ENCODE assay signal across 8 cellular contexts in genomic region chr3:47381317-47382157, GRCh38. TPM values are rescaled to one million over a fixed set of nuclear protein-coding genes. Genes with fewer than 3 reads are reported as not detected.
DNase-seq lines count a peak whose midpoint lies in the region; TF ChIP-seq lines count a peak whose summit lies in the region.

No MANE protein-coding gene starts in this region.

- peak; percentile 1 for TF ChIP-seq CTCF in GM12873 (IDR thresholded peaks at IDR 0.05; ENCODE audit: insufficient read depth, low read depth, low read length, missing control alignments)
- no peak for TF ChIP-seq CTCF in HFFc6 (IDR thresholded peaks at IDR 0.05)

- peak overlapping the region; percentile 99 for H3K4me3 Mint-ChIP-seq in HFFc6

- H3K36me3 Mint-ChIP-seq in HFFc6 (ENCODE audit: low read depth): peaks cover 35% of the 10 kb centered on the region

- H3K27me3 Mint-ChIP-seq in HFFc6 (ENCODE audit: insufficient read depth): peaks cover 6% of the 10 kb centered on the region

- no peaks in the 10 kb centered on the region for H3K9me3 Mint-ChIP-seq in HFFc6

- peak overlapping the region; percentile 100 for H3K27ac Mint-ChIP-seq in HFFc6

- DNase-seq in HFFc6: peak; percentile 80
- peak; percentile 81 for DNase-seq in MV-4-11 (lab: John Stamatoyannopoulos, UW)
- peak; percentile 29 to 88 (median 57) for DNase-seq in T-helper 2 cell
- peak in 54 of 58 donors; percentile 33 to 86 (median 74) for DNase-seq in anterior cingulate cortex (lab: John Stamatoyannopoulos, UW)
- DNase-seq in hepatic stellate cell (ENCODE audit: low spot score): peak; percentile 91
- peak; percentile 65 for DNase-seq in renal cortical epithelial cell (ENCODE audit: low read depth)
- DNase-seq in central memory CD4-positive, alpha-beta T cell: no peak

- peaks cover 56% of the 10 kb centered on the region for H3K4me1 Mint-ChIP-seq in HFFc6 (ENCODE audit: low read depth)

RNA-seq across cellular contexts. Expression of gene PTPN23, which starts 0.7 kb away (rescaled TPM):
- total RNA-seq in HFFc6 (2021; fragmentation: NEBNext Ultra II Directional; extraction: Animal tissue kit (Norgen Biotek cat#: 25700)): 10 to 100 TPM; 43.1 to 50.0 (median 48.6) TPM
- total RNA-seq in renal cortical epithelial cell: 10.6 and 50.3 TPM in 2 replicates
